Comparison of ENCODE assay signal across 15 cellular contexts in the genomic region with DNA sequence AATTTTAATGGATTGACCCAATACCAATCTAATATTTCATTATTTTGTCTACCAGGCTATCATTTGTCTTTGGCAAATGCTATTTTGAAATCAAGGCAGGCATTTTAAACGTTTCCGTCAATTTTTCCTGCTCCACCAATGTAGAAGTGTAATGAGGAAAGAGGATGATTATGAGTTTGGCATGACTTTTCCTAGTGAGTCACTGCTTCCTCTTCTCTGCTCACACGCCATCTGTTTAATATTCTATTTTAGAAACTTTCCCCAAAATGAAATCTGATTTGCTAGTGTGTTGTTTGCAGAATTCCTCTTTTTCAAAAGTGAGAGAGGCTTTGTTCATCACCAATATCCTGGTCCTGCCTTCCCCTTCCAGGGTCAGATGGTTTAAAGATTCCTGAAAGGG. TPM values are rescaled to one million over a fixed set of nuclear protein-coding genes. Genes with fewer than 3 reads are reported as not detected.
DNase-seq lines count a peak whose midpoint lies in the region; ATAC-seq and TF ChIP-seq lines count a peak whose summit lies in the region.
"Had no signal": no experiment of that assay in that cellular context is flagged by ENCODE, and none has a peak within 500 bp of the region (broad histone marks: within the 10 kb centered on the region; RNA-seq: fewer than 3 reads in every experiment).

No MANE protein-coding gene starts in this region.

- peaks cover 11% of the 10 kb centered on the region for H3K4me1 ChIP-seq in adipocyte (ENCODE audit: control insufficient read depth, insufficient read depth, low read length)
- H3K4me1 ChIP-seq in foreskin keratinocyte: no peaks in the 10 kb centered on the region

- intact Hi-C loops in lower leg skin (cut with DNase I; ENCODE audit: low total_unique reads): no loop called here

- TF ChIP-seq CTCF in foreskin keratinocyte (conservative IDR thresholded peaks at IDR 0.05) (no peak), lower leg skin (IDR thresholded peaks at IDR 0.05) (no peak)

- no peak for TF ChIP-seq POLR2A in lower leg skin (IDR thresholded peaks at IDR 0.05)

- ATAC-seq in foreskin keratinocyte (peak; percentile 78), HG03039 (IDR thresholded peaks at IDR 0.05; ENCODE audit: unreplicated experiment) (no peak)

- H3K9me3 ChIP-seq in adipocyte (ENCODE audit: control insufficient read depth, low read length): no peaks in the 10 kb centered on the region

- peak; percentile 51 for DNase-seq in G401 (ENCODE audit: low spot score)
- peak; percentile 52 for DNase-seq in adipocyte (ENCODE audit: low read depth)
- DNase-seq in foreskin keratinocyte: no peak
- DNase-seq in skeletal muscle cell (ENCODE audit: low read depth): peak; percentile 51
- no peak for DNase-seq in H7
- DNase-seq in lower leg skin (ENCODE audit: low spot score in 2 of 2): no peak
- DNase-seq in HuH-7.5 (ENCODE audit: low spot score): no peak
- DNase-seq: activated naive CD4-positive, alpha-beta T cell; DMS153; dorsolateral prefrontal cortex; Kasumi-1; naive B cell; NCI-H526 treated with DMSO at 0.1 percent for 48 hours; T-helper 1 cell had no signal

- no peaks in the 10 kb centered on the region for H3K27me3 ChIP-seq in adipocyte (replicated peaks; ENCODE audit: control insufficient read depth, insufficient read depth, low read length)
- no peaks in the 10 kb centered on the region for H3K27me3 ChIP-seq in foreskin keratinocyte
- H3K27me3 ChIP-seq in H7 (ENCODE audit: control insufficient read depth, insufficient read depth, low read length): no peaks in the 10 kb centered on the region
- H3K27me3 ChIP-seq: dorsolateral prefrontal cortex had no signal

- no peak overlapping the region for H3K9ac ChIP-seq in adipocyte (ENCODE audit: low read length)

- H3K27ac ChIP-seq in foreskin keratinocyte: no peak overlapping the region

- 14 to 17% methylated on average over 3 of the region's 3 CpGs for WGBS in lower leg skin, 2 donors

- in situ Hi-C loops in G401 (cut with HindIII; ENCODE audit: low sequenced_read_pairs): no loop called here

- H3K4me3 ChIP-seq in adipocyte (ENCODE audit: low read length) (peak overlapping the region; percentile 26), skeletal muscle cell (ENCODE audit: low read depth, low read length) (no peak overlapping the region), H7 (ENCODE audit: insufficient read depth, low read depth, low read length) (no peak overlapping the region), lower leg skin (ENCODE audit: low read depth, poor library complexity, severe bottlenecking) (no peak overlapping the region)
- H3K4me3 ChIP-seq: dorsolateral prefrontal cortex had no signal

- no peaks in the 10 kb centered on the region for H3K36me3 ChIP-seq in adipocyte (ENCODE audit: control insufficient read depth, insufficient read depth, low read length, severe bottlenecking)
- no peaks in the 10 kb centered on the region for H3K36me3 ChIP-seq in H7 (replicated peaks; ENCODE audit: control insufficient read depth, insufficient read depth, low read length)

RNA-seq across cellular contexts. Expression of a gene that starts 42.5 kb away (rescaled TPM):
- total RNA-seq in G401 (2014; rRNA removed; shearing (Covaris generic)): not detected in 2 replicates
- total RNA-seq in foreskin keratinocyte (7.7 and 8.6 TPM in 2 replicates), lower leg skin (10 to 100 TPM in 3 of 4 donors, 1 to 10 TPM in 1; 9.5 to 28.5 (median 21.2) TPM)
- polyA plus RNA-seq in foreskin keratinocyte: 5.2 and 5.4 TPM in 2 replicates
- total RNA-seq in H7 (2014; rRNA removed; shearing (Covaris generic)): 0.45 and 1.5 TPM in 2 replicates

Comparison
In these comparisons a context has a peak if more than half of its experiments do, and no peak if none do; other contexts are left out.
1. DNase-seq: peak in G401 (single experiment), adipocyte (single experiment) and skeletal muscle cell (single experiment); none in foreskin keratinocyte (0 of 2), H7 (single experiment), lower leg skin (0 of 2) and HuH-7.5 (single experiment).